ENCODE assay signal across 1 cellular context in the genomic region with DNA sequence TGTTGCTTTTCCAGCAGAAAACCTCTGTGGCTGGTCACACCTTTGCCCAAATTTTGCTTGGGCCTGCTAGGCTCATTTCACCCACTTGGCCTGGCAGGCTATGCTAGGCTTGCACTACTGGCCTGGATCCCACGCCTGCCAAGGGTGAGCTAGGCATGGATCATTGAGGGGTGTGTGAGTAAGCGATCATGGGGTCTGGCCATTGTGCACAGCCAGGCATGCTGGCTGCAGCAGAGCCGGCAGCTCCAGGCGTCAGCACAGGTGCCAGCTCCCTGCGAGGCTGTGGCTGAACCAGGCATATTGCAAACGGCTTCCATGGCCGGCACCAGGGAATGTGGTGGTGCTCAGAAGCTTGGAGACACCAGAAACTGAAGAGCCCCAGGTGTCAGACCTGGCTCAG.
TF ChIP-seq lines count a peak whose summit lies in the region.

No MANE protein-coding gene starts in this region.

TF ChIP-seq in GM23338, 12 proteins besides CTCF, POLR2A, EP300 and RAD21 (continued from another document):
- TF ChIP-seq, protein P1, sequence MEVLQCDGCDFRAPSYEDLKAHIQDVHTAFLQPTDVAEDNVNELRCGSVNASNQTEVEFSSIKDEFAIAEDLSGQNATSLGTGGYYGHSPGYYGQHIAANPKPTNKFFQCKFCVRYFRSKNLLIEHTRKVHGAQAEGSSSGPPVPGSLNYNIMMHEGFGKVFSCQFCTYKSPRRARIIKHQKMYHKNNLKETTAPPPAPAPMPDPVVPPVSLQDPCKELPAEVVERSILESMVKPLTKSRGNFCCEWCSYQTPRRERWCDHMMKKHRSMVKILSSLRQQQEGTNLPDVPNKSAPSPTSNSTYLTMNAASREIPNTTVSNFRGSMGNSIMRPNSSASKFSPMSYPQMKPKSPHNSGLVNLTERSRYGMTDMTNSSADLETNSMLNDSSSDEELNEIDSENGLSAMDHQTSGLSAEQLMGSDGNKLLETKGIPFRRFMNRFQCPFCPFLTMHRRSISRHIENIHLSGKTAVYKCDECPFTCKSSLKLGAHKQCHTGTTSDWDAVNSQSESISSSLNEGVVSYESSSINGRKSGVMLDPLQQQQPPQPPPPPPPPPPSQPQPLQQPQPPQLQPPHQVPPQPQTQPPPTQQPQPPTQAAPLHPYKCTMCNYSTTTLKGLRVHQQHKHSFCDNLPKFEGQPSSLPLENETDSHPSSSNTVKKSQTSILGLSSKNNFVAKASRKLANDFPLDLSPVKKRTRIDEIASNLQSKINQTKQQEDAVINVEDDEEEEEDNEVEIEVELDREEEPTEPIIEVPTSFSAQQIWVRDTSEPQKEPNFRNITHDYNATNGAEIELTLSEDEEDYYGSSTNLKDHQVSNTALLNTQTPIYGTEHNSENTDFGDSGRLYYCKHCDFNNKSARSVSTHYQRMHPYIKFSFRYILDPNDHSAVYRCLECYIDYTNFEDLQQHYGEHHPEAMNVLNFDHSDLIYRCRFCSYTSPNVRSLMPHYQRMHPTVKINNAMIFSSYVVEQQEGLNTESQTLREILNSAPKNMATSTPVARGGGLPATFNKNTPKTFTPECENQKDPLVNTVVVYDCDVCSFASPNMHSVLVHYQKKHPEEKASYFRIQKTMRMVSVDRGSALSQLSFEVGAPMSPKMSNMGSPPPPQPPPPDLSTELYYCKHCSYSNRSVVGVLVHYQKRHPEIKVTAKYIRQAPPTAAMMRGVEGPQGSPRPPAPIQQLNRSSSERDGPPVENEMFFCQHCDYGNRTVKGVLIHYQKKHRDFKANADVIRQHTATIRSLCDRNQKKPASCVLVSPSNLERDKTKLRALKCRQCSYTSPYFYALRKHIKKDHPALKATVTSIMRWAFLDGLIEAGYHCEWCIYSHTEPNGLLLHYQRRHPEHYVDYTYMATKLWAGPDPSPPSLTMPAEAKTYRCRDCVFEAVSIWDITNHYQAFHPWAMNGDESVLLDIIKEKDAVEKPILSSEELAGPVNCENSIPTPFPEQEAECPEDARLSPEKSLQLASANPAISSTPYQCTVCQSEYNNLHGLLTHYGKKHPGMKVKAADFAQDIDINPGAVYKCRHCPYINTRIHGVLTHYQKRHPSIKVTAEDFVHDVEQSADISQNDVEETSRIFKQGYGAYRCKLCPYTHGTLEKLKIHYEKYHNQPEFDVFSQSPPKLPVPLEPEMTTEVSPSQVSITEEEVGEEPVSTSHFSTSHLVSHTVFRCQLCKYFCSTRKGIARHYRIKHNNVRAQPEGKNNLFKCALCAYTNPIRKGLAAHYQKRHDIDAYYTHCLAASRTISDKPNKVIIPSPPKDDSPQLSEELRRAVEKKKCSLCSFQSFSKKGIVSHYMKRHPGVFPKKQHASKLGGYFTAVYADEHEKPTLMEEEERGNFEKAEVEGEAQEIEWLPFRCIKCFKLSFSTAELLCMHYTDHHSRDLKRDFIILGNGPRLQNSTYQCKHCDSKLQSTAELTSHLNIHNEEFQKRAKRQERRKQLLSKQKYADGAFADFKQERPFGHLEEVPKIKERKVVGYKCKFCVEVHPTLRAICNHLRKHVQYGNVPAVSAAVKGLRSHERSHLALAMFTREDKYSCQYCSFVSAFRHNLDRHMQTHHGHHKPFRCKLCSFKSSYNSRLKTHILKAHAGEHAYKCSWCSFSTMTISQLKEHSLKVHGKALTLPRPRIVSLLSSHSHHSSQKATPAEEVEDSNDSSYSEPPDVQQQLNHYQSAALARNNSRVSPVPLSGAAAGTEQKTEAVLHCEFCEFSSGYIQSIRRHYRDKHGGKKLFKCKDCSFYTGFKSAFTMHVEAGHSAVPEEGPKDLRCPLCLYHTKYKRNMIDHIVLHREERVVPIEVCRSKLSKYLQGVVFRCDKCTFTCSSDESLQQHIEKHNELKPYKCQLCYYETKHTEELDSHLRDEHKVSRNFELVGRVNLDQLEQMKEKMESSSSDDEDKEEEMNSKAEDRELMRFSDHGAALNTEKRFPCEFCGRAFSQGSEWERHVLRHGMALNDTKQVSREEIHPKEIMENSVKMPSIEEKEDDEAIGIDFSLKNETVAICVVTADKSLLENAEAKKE (CRISPR knock-in tag; IDR thresholded peaks at IDR 0.05): no peak
- TF ChIP-seq NANOG (IDR thresholded peaks at IDR 0.05; ENCODE audit: borderline replicate concordance): no peak
- no peak for TF ChIP-seq EZH2phosphoT487 (IDR thresholded peaks at IDR 0.05; ENCODE audit: unreplicated experiment)
- no peak for TF ChIP-seq STAT1 (IDR thresholded peaks at IDR 0.05; ENCODE audit: unreplicated experiment)
- no peak for TF ChIP-seq CREB1 (CRISPR knock-in tag; IDR thresholded peaks at IDR 0.05; ENCODE audit: low read depth)
- TF ChIP-seq, protein P2, sequence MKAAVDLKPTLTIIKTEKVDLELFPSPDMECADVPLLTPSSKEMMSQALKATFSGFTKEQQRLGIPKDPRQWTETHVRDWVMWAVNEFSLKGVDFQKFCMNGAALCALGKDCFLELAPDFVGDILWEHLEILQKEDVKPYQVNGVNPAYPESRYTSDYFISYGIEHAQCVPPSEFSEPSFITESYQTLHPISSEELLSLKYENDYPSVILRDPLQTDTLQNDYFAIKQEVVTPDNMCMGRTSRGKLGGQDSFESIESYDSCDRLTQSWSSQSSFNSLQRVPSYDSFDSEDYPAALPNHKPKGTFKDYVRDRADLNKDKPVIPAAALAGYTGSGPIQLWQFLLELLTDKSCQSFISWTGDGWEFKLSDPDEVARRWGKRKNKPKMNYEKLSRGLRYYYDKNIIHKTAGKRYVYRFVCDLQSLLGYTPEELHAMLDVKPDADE (IDR thresholded peaks at IDR 0.05): no peak
